Comparison of ENCODE assay signal across 26 cellular contexts in the genomic region with DNA sequence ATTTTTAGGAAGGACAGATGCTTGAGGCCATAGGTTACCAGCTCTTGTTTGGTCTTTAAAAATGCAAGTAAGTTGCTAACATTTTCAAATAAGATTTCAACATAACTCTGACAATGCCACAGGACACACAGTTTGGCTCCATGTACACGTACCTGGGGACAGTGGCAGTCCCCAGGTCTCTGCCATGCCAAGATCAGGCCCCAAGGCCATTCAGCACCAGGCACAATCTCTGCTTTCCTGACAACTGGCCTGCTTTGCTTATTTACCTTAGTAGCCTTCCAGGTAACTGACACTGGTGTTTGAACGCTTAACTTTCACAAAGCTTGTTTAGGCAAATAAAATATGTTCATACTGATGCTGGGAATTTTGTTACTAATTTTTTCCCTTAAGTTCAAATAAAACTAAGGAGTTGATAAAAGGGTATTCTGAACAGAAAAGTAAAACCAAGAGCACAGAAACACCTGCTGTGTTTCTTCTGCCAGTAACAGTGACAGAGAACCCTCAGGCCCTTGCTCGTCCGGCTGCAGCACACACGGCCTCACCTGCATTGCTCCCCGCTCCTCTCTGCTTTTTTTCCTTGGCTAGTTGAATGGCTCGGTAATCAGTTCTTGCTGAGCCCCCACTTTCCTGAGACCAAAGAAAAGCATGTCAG. TPM values are rescaled to one million over a fixed set of nuclear protein-coding genes. Genes with fewer than 3 reads are reported as not detected.
A peak's percentile ranks its signal among the peaks of the same experiment; 100 is the strongest.
DNase-seq lines count a peak whose midpoint lies in the region; ATAC-seq and TF ChIP-seq lines count a peak whose summit lies in the region.
"Had no signal": no experiment of that assay in that cellular context is flagged by ENCODE, and none has a peak within 500 bp of the region (broad histone marks: within the 10 kb centered on the region; RNA-seq: fewer than 3 reads in every experiment).

No MANE protein-coding gene starts in this region.

- POLR2A ChIA-PET in HCT116 (lab: Charles Lee) = no interaction called here

- TF ChIP-seq POLR2A in HCT116 (IDR thresholded peaks at IDR 0.05; ENCODE audit: borderline replicate concordance, extremely low read depth, insufficient read depth, insufficient read length) (no peak), right lobe of liver (IDR thresholded peaks at IDR 0.05) (no peak), gastrocnemius medialis (IDR thresholded peaks at IDR 0.05) (no peak)

- peak; percentile 6 for DNase-seq in activated CD4-positive, CD25-positive, alpha-beta regulatory T cell treated with anti-CD3 and anti-CD28 coated beads, Interleukin-2, amount 50 U/mL, for 72 hours
- no peak for DNase-seq in activated CD4-positive, CD25-positive, alpha-beta regulatory T cell (lab: John Stamatoyannopoulos, UW)
- DNase-seq in HCT116 (ENCODE audit: low read depth, low spot score) = no peak
- peak; percentile 64 to 88 (median 83) for DNase-seq in right lobe of liver
- no peak for DNase-seq in gastrocnemius medialis
- DNase-seq in glutamatergic neuron = no peak
- no peak for DNase-seq in ACHN
- DNase-seq: CD4-positive, alpha-beta memory T cell; COR-L47; DMS53; NCI-H1048; NCI-H1417; NCI-H1694; NCI-H2029 treated with DMSO at 0.1 percent for 48 hours; NCI-H2227 treated with DMSO at 0.1 percent for 48 hours; NCI-H526 treated with DMSO at 0.1 percent for 48 hours; RPMI8226; SHP77 had no signal

- no peaks in the 10 kb centered on the region for H3K9me3 Mint-ChIP-seq in glutamatergic neuron (ENCODE audit: unreplicated experiment)
- H3K9me3 Mint-ChIP-seq: CD4-positive, alpha-beta memory T cell; GM23338; IgD-negative memory B cell had no signal

- H3K4me3 ChIP-seq in HCT116 (replicated peaks in 1 of 2; ENCODE audit: low read depth in 1 of 2, low read length in 2 of 2) (no peak overlapping the region), right lobe of liver (no peak overlapping the region), gastrocnemius medialis (no peak overlapping the region)
- H3K4me3 ChIP-seq: BLaER1 treated with 17β-estradiol and CSF1 and Interleukin-3, amounts not matched to agents 10 nM and 100 nM; GM23338; HAP-1 had no signal

- no peak overlapping the region for H3K4me2 ChIP-seq in HCT116 (ENCODE audit: low read length)
- H3K4me2 ChIP-seq: BLaER1 treated with 17β-estradiol and CSF1 and Interleukin-3, amounts not matched to agents 10 nM and 100 nM; GM23338; KMS-11 had no signal

- H2AFZ ChIP-seq in HCT116 (ENCODE audit: low read depth, low read length, poor library complexity, severe bottlenecking) = no peak overlapping the region
- H2AFZ ChIP-seq: GM23338 had no signal

- no peaks in the 10 kb centered on the region for H3K4me1 ChIP-seq in HCT116 (ENCODE audit: control insufficient read depth in 1 of 2, insufficient read depth in 2 of 2, low read length in 2 of 2)
- peaks cover 0 to 54% (median 18%) of the 10 kb centered on the region in 4 donors for H3K4me1 ChIP-seq in right lobe of liver
- H3K4me1 ChIP-seq in gastrocnemius medialis = peaks cover 56 to 71% of the 10 kb centered on the region in 2 donors

- RAD21 ChIA-PET in HCT116 (lab: Charles Lee; ENCODE audit: low non-redundant PET in 1 of 2, low total read pairs in 2 of 2, uncharacterized antibody in 2 of 2, unreplicated experiment in 2 of 2) = no interaction called here

- CTCF ChIA-PET in HCT116 (lab: Charles Lee) = interaction anchor here (1.0 kb wide), 1 partner anchor 16 kb away, joined by 3 read pairs; no protein-coding TSS in a partner anchor

- TF ChIP-seq CTCF in HCT116 (IDR thresholded peaks at IDR 0.05 in 2 of 3, conservative IDR thresholded peaks at IDR 0.05 in 1 of 3; ENCODE audit: borderline replicate concordance in 1 of 3, insufficient read depth in 1 of 3, low read depth in 2 of 3, low read length in 2 of 3) (no peak), right lobe of liver (IDR thresholded peaks at IDR 0.05) (no peak), gastrocnemius medialis (IDR thresholded peaks at IDR 0.05 in 4 of 5, conservative IDR thresholded peaks at IDR 0.05 in 1 of 5) (no peak), glutamatergic neuron (IDR thresholded peaks at IDR 0.05; ENCODE audit: partially characterized antibody, unreplicated experiment) (no peak)

- H3K27me3 ChIP-seq in HCT116 (ENCODE audit: insufficient read depth, low read length) (no peaks in the 10 kb centered on the region), right lobe of liver (no peaks in the 10 kb centered on the region), gastrocnemius medialis (no peaks in the 10 kb centered on the region)
- H3K27me3 ChIP-seq: BLaER1 treated with 17β-estradiol and CSF1 and Interleukin-3, amounts not matched to agents 10 nM and 100 nM had no signal

- H3K9me3 ChIP-seq in HCT116 (ENCODE audit: control insufficient read depth in 1 of 2, insufficient read depth in 1 of 2, low read depth in 1 of 2, low read length in 2 of 2) = no peaks in the 10 kb centered on the region
- H3K9me3 ChIP-seq in right lobe of liver = no peaks in the 10 kb centered on the region
- no peaks in the 10 kb centered on the region for H3K9me3 ChIP-seq in gastrocnemius medialis
- H3K9me3 ChIP-seq: BLaER1 treated with 17β-estradiol and CSF1 and Interleukin-3, amounts not matched to agents 10 nM and 100 nM; HAP-1 had no signal

- H3K27me3 Mint-ChIP-seq in glutamatergic neuron (ENCODE audit: unreplicated experiment) = no peaks in the 10 kb centered on the region
- H3K27me3 Mint-ChIP-seq: CD4-positive, alpha-beta memory T cell; IgD-negative memory B cell had no signal

- no peak for TF ChIP-seq RAD21 in HCT116 (IDR thresholded peaks at IDR 0.05; ENCODE audit: low read depth)

- in situ Hi-C loops in gastrocnemius medialis (cut with MboI; ENCODE audit: low sequenced_read_pairs in 4 of 4) (no loop called here), ACHN (cut with HindIII; ENCODE audit: low pct_ligation_motif_present, low pct_unique_long_range_greater_than_20kb, low sequenced_read_pairs) (no loop called here)

- H3K9ac ChIP-seq in HCT116 (ENCODE audit: low read length) = no peak overlapping the region
- H3K9ac ChIP-seq: BLaER1 treated with 17β-estradiol and CSF1 and Interleukin-3, amounts not matched to agents 10 nM and 100 nM; KMS-11 had no signal

- WGBS in right lobe of liver (ENCODE audit: insufficient coverage, low coverage, low lambda C conversion rate, missing lambda C conversion rate) = 30% methylated on average over 7 of the region's 7 CpGs

- TSS peak; percentile 5 for BruUV-seq in HCT116 (replicated peaks; lab: Mats Ljungman, UMichigan)

- H4K20me1 ChIP-seq in HCT116 (ENCODE audit: insufficient read depth) = no peaks in the 10 kb centered on the region

- H3K79me2 ChIP-seq in HCT116 (ENCODE audit: insufficient read depth, low read length) = peaks cover 45% of the 10 kb centered on the region

- H3K36me3 ChIP-seq in HCT116 (ENCODE audit: control insufficient read depth in 1 of 2, insufficient read depth in 2 of 2, low read length in 2 of 2) (peaks cover 44 to 64% of the 10 kb centered on the region in 2 experiments; a peak in 3 of 4 replicates), right lobe of liver (peaks cover 0 to 52% (median 22%) of the 10 kb centered on the region in 4 donors), gastrocnemius medialis (peaks cover 0 to 61% of the 10 kb centered on the region in 2 donors)

- H3K4me1 Mint-ChIP-seq in glutamatergic neuron (ENCODE audit: low read depth, unreplicated experiment) = peaks cover 3% of the 10 kb centered on the region
- H3K4me1 Mint-ChIP-seq: GM23338, IgD-negative memory B cell had no signal

- no peak overlapping the region for H3K27ac Mint-ChIP-seq in glutamatergic neuron (ENCODE audit: unreplicated experiment)
- H3K27ac Mint-ChIP-seq: GM23338, IgD-negative memory B cell had no signal

- H3K9me2 ChIP-seq in HCT116 (ENCODE audit: insufficient read depth) = no peaks in the 10 kb centered on the region

- H3K27ac ChIP-seq in HCT116 (ENCODE audit: low read depth, low read length) = no peak overlapping the region
- H3K27ac ChIP-seq in right lobe of liver = peak overlapping the region; percentile 67 to 82 (median 75)
- H3K27ac ChIP-seq in gastrocnemius medialis = peak overlapping the region; percentile 94 to 97 (median 96)
- H3K27ac ChIP-seq: 22Rv1; BLaER1 treated with 17β-estradiol and CSF1 and Interleukin-3, amounts not matched to agents 10 nM and 100 nM; KMS-11 had no signal

- H3K4me3 Mint-ChIP-seq in glutamatergic neuron (ENCODE audit: unreplicated experiment) = no peak overlapping the region
- H3K4me3 Mint-ChIP-seq: CD4-positive, alpha-beta memory T cell; GM23338 had no signal

- intact Hi-C loops in HCT116 (cut with micrococcal nuclease) = no loop called here
- intact Hi-C loops in right lobe of liver (cut with DNase I) = no loop called here
- intact Hi-C loops in gastrocnemius medialis (cut with DNase I; ENCODE audit: low total_unique reads) = no loop called here

- no peaks in the 10 kb centered on the region for H3K36me3 Mint-ChIP-seq in glutamatergic neuron (ENCODE audit: unreplicated experiment)

- no peak for ATAC-seq in HCT116
- ATAC-seq in right lobe of liver = peak; percentile 87 to 94 (median 90)
- no peak for ATAC-seq in gastrocnemius medialis
- no peak for ATAC-seq in HG03354 (IDR thresholded peaks at IDR 0.05; ENCODE audit: poor library complexity, severe bottlenecking, unreplicated experiment)
- ATAC-seq: GM23338 had no signal

TF ChIP-seq in HCT116, 20 proteins besides CTCF, POLR2A, EP300 and RAD21 (continues in another document):
- TF ChIP-seq SIN3A (IDR thresholded peaks at IDR 0.05; ENCODE audit: low read depth) = no peak
- TF ChIP-seq TCF7L2 (IDR thresholded peaks at IDR 0.05; ENCODE audit: borderline replicate concordance, extremely low read depth, insufficient read depth, insufficient read length) = no peak

RNA-seq across cellular contexts. Expression of a gene that starts 16.5 kb away (rescaled TPM):
- 29.9 TPM for total RNA-seq in HCT116 (2021; ENCODE audit: unreplicated experiment)
- 22.5 and 23.2 TPM in 2 replicates for polyA plus RNA-seq in HCT116 (2012)
- total RNA-seq in right lobe of liver = 10 to 100 TPM; 16.4 to 30.2 (median 24.0) TPM
- total RNA-seq in gastrocnemius medialis = 10 to 100 TPM; 40.9 to 54.2 (median 45.4) TPM
- 39.5 TPM for total RNA-seq in glutamatergic neuron (ENCODE audit: unreplicated experiment)

RNA-seq across cellular contexts. Expression of a gene that starts 58.3 kb away (rescaled TPM):
- total RNA-seq in HCT116 (2021; ENCODE audit: unreplicated experiment) = not detected
- 0.06 TPM in 1 of 2 replicates, not detected in the other for polyA plus RNA-seq in HCT116 (2012)
- total RNA-seq in right lobe of liver = 100 to 1,000 TPM in 1 of 6 experiments, 10 to 100 TPM in 5; 15.1 to 101 (median 55.8) TPM
- total RNA-seq in gastrocnemius medialis = under 1 TPM in 2 of 4 donors, not detected in 2; 0.07 to 0.36 TPM
- total RNA-seq in glutamatergic neuron (ENCODE audit: unreplicated experiment) = not detected
- total RNA-seq: CD4-positive, alpha-beta memory T cell; GM23338; NCI-H460 had no signal
- polyA plus RNA-seq: CD4-positive, alpha-beta memory T cell; GM23338; IgD-negative memory B cell had no signal

Comparison
In these comparisons a context has a peak if more than half of its experiments do, and no peak if none do; other contexts are left out.
1. DNase-seq: peak in activated CD4-positive, CD25-positive, alpha-beta regulatory T cell treated with anti-CD3 and anti-CD28 coated beads, Interleukin-2, amount 50 U/mL, for 72 hours (single experiment) and right lobe of liver (3 of 3); none in activated CD4-positive, CD25-positive, alpha-beta regulatory T cell (0 of 4), HCT116 (single experiment), gastrocnemius medialis (0 of 2), glutamatergic neuron (single experiment) and ACHN (single experiment).
2. ATAC-seq: peak in right lobe of liver (4 of 4); none in HCT116 (single experiment), gastrocnemius medialis (0 of 2) and HG03354 (single experiment).
3. RNA of a gene that starts 58.3 kb away (total RNA-seq): 15.1 to 101 TPM in right lobe of liver; 0.07 to 0.36 TPM in gastrocnemius medialis, not detected in HCT116 (single experiment) and not detected in glutamatergic neuron (single experiment); every median in the first group is over 10 times any median in the second.